ENCODE assay signal across 9 cellular contexts in genomic region chr6:44221961-44222335, GRCh38. TPM values are rescaled to one million over a fixed set of nuclear protein-coding genes. Genes with fewer than 3 reads are reported as not detected.
A peak's percentile ranks its signal among the peaks of the same experiment; 100 is the strongest.
DNase-seq lines count a peak whose midpoint lies in the region; ATAC-seq and TF ChIP-seq lines count a peak whose summit lies in the region.
"Had no signal": no experiment of that assay in that cellular context is flagged by ENCODE, and none has a peak within 500 bp of the region (broad histone marks: within the 10 kb centered on the region; RNA-seq: fewer than 3 reads in every experiment).

No MANE protein-coding gene starts in this region.

- intact Hi-C loops in activated CD4-positive, alpha-beta memory T cell treated with anti-CD3 and anti-CD28 coated beads for 36 hours (cut with micrococcal nuclease) = loop anchor here (1.0 to 5.0 kb wide), 5 partner anchors 31 to 95 kb away; partner anchors contain the start of genes MRPL14, NFKBIE, SLC35B2 and TMEM63B
- intact Hi-C loops in lower lobe of right lung (cut with DNase I) = no loop called here
- intact Hi-C loops in testis (cut with DNase I; ENCODE audit: low total_unique reads) = no loop called here

- H3K36me3 ChIP-seq in lower lobe of right lung (no peaks in the 10 kb centered on the region), testis (ENCODE audit: low read depth, missing control alignments) (no peaks in the 10 kb centered on the region)

- no peak for TF ChIP-seq CTCF in lower lobe of right lung (IDR thresholded peaks at IDR 0.05)
- no peak for TF ChIP-seq CTCF in testis (IDR thresholded peaks at IDR 0.05)

- peaks cover 4% of the 10 kb centered on the region for H3K36me3 Mint-ChIP-seq in activated CD4-positive, alpha-beta memory T cell treated with anti-CD3 and anti-CD28 coated beads for 36 hours
- no peaks in the 10 kb centered on the region for H3K36me3 Mint-ChIP-seq in activated CD4-positive, alpha-beta memory T cell treated with anti-CD3 and anti-CD28 coated beads, Interleukin-2, amount 10 ng/mL, durations not matched to agents 7 days and 5 days (ENCODE audit: low read depth)
- peaks cover 8% of the 10 kb centered on the region for H3K36me3 Mint-ChIP-seq in activated T-helper 17 cell treated with anti-CD3 and anti-CD28 coated beads, Interleukin-2, amount 50 U/mL, for 72 hours (ENCODE audit: low read depth)
- H3K36me3 Mint-ChIP-seq: IgD-negative memory B cell had no signal

- H3K27me3 Mint-ChIP-seq in activated CD4-positive, alpha-beta memory T cell treated with anti-CD3 and anti-CD28 coated beads for 36 hours = peaks cover 9% of the 10 kb centered on the region
- peaks cover 10% of the 10 kb centered on the region for H3K27me3 Mint-ChIP-seq in activated CD4-positive, alpha-beta memory T cell treated with anti-CD3 and anti-CD28 coated beads, Interleukin-2, amount 10 ng/mL, durations not matched to agents 7 days and 5 days
- no peaks in the 10 kb centered on the region for H3K27me3 Mint-ChIP-seq in activated T-helper 17 cell treated with anti-CD3 and anti-CD28 coated beads, Interleukin-2, amount 50 U/mL, for 72 hours

- H3K27ac ChIP-seq in lower lobe of right lung = peak overlapping the region; percentile 80
- H3K27ac ChIP-seq in testis = peak overlapping the region; percentile 49 to 82

- peak; percentile 22 for DNase-seq in activated CD4-positive, alpha-beta memory T cell treated with anti-CD3 and anti-CD28 coated beads for 36 hours
- DNase-seq in activated CD4-positive, alpha-beta memory T cell treated with anti-CD3 and anti-CD28 coated beads, Interleukin-2, amount 10 ng/mL, durations not matched to agents 7 days and 5 days = no peak
- DNase-seq in lower lobe of right lung (no peak), testis (no peak), NCI-H526 (lab: John Stamatoyannopoulos, UW) (no peak), NCI-H187 (lab: John Stamatoyannopoulos, UW) (no peak)

- H3K9me3 ChIP-seq in lower lobe of right lung (no peaks in the 10 kb centered on the region), testis (no peaks in the 10 kb centered on the region)

- WGBS in testis, 2 donors = 57 to 82% methylated on average over 2 of the region's 2 CpGs

- peaks cover 85% of the 10 kb centered on the region for H3K4me1 ChIP-seq in lower lobe of right lung
- peaks cover 76% of the 10 kb centered on the region for H3K4me1 ChIP-seq in testis

- H3K27me3 ChIP-seq in lower lobe of right lung (ENCODE audit: low read depth) = no peaks in the 10 kb centered on the region
- H3K27me3 ChIP-seq in testis = no peaks in the 10 kb centered on the region

- peak overlapping the region; percentile 11 for H3K4me3 ChIP-seq in lower lobe of right lung
- H3K4me3 ChIP-seq in testis = no peak overlapping the region

- TF ChIP-seq POLR2A in testis (IDR thresholded peaks at IDR 0.05) = no peak

- H3K9me3 Mint-ChIP-seq in activated CD4-positive, alpha-beta memory T cell treated with anti-CD3 and anti-CD28 coated beads for 36 hours = no peaks in the 10 kb centered on the region
- H3K9me3 Mint-ChIP-seq in activated CD4-positive, alpha-beta memory T cell treated with anti-CD3 and anti-CD28 coated beads, Interleukin-2, amount 10 ng/mL, durations not matched to agents 7 days and 5 days = no peaks in the 10 kb centered on the region
- no peaks in the 10 kb centered on the region for H3K9me3 Mint-ChIP-seq in activated T-helper 17 cell treated with anti-CD3 and anti-CD28 coated beads, Interleukin-2, amount 50 U/mL, for 72 hours
- H3K9me3 Mint-ChIP-seq: IgD-negative memory B cell had no signal

- peaks cover 34% of the 10 kb centered on the region for H3K4me1 Mint-ChIP-seq in activated CD4-positive, alpha-beta memory T cell treated with anti-CD3 and anti-CD28 coated beads for 36 hours (ENCODE audit: low read depth)
- peaks cover 46% of the 10 kb centered on the region for H3K4me1 Mint-ChIP-seq in activated CD4-positive, alpha-beta memory T cell treated with anti-CD3 and anti-CD28 coated beads, Interleukin-2, amount 10 ng/mL, durations not matched to agents 7 days and 5 days
- H3K4me1 Mint-ChIP-seq in activated T-helper 17 cell treated with anti-CD3 and anti-CD28 coated beads, Interleukin-2, amount 50 U/mL, for 72 hours = peaks cover 16% of the 10 kb centered on the region

- POLR2A ChIA-PET in activated CD4-positive, alpha-beta memory T cell treated with anti-CD3 and anti-CD28 coated beads for 36 hours (lab: Charles Lee) = interaction anchor here (0.6 to 5.1 kb wide), 3 partner anchors 25 to 42 kb away, joined by 4 to 93 read pairs (median 5); partner anchors contain the start of genes HSP90AB1 and SLC35B2
- POLR2A ChIA-PET in activated CD4-positive, alpha-beta memory T cell treated with anti-CD3 and anti-CD28 coated beads, Interleukin-2, amount 10 ng/mL, durations not matched to agents 7 days and 5 days (lab: Charles Lee) = interaction anchor here (1.6 to 6.4 kb wide), 3 partner anchors 16 to 34 kb away, joined by 6 to 88 read pairs (median 23); partner anchors contain the start of genes HSP90AB1 and SLC35B2

- CTCF ChIA-PET in activated CD4-positive, alpha-beta memory T cell treated with anti-CD3 and anti-CD28 coated beads for 36 hours (lab: Charles Lee) = interaction anchor here (0.7 to 4.0 kb wide), 15 partner anchors 10 to 116 kb away, joined by 3 to 29 read pairs (median 4); partner anchors contain the start of genes HSP90AB1 and SLC35B2
- CTCF ChIA-PET in activated CD4-positive, alpha-beta memory T cell treated with anti-CD3 and anti-CD28 coated beads, Interleukin-2, amount 10 ng/mL, durations not matched to agents 7 days and 5 days (lab: Charles Lee) = interaction anchor here (0.7 to 2.9 kb wide), 6 partner anchors 13 to 53 kb away, joined by 3 to 15 read pairs (median 4); partner anchors contain the start of gene SLC35B2

- H3K4me3 Mint-ChIP-seq in activated CD4-positive, alpha-beta memory T cell treated with anti-CD3 and anti-CD28 coated beads for 36 hours = no peak overlapping the region
- no peak overlapping the region for H3K4me3 Mint-ChIP-seq in activated CD4-positive, alpha-beta memory T cell treated with anti-CD3 and anti-CD28 coated beads, Interleukin-2, amount 10 ng/mL, durations not matched to agents 7 days and 5 days
- peak overlapping the region; percentile 1 for H3K4me3 Mint-ChIP-seq in activated T-helper 17 cell treated with anti-CD3 and anti-CD28 coated beads, Interleukin-2, amount 50 U/mL, for 72 hours

- H3K27ac Mint-ChIP-seq in activated CD4-positive, alpha-beta memory T cell treated with anti-CD3 and anti-CD28 coated beads for 36 hours = no peak overlapping the region
- no peak overlapping the region for H3K27ac Mint-ChIP-seq in activated CD4-positive, alpha-beta memory T cell treated with anti-CD3 and anti-CD28 coated beads, Interleukin-2, amount 10 ng/mL, durations not matched to agents 7 days and 5 days
- H3K27ac Mint-ChIP-seq in activated T-helper 17 cell treated with anti-CD3 and anti-CD28 coated beads, Interleukin-2, amount 50 U/mL, for 72 hours = no peak overlapping the region

- ATAC-seq in activated T-helper 17 cell treated with anti-CD3 and anti-CD28 coated beads, Interleukin-2, amount 50 U/mL, for 72 hours (replicated peaks) = no peak
- no peak for ATAC-seq in lower lobe of right lung
- ATAC-seq in HG03457 (IDR thresholded peaks at IDR 0.05; ENCODE audit: unreplicated experiment) = no peak

RNA-seq across cellular contexts. Expression of gene SLC29A1, which starts 1.4 kb away (rescaled TPM):
- total RNA-seq in activated CD4-positive, alpha-beta memory T cell treated with anti-CD3 and anti-CD28 coated beads for 36 hours = 10 to 100 TPM; 47.6 to 50.0 TPM
- 10 to 100 TPM; 24.8 to 25.4 TPM for total RNA-seq in activated CD4-positive, alpha-beta memory T cell treated with anti-CD3 and anti-CD28 coated beads, Interleukin-2, amount 10 ng/mL, durations not matched to agents 7 days and 5 days
- 10 to 100 TPM; 40.8 to 80.8 TPM for total RNA-seq in activated T-helper 17 cell treated with anti-CD3 and anti-CD28 coated beads, Interleukin-2, amount 50 U/mL, for 72 hours
- total RNA-seq in lower lobe of right lung = 36.2 TPM
- 10 to 100 TPM; 51.3 to 70.0 TPM for total RNA-seq in testis
- 41.2 TPM for polyA plus RNA-seq in testis (ENCODE audit: insufficient read depth, low read depth, low replicate concordance)

RNA-seq across cellular contexts. Expression of gene MYMX, which starts 5.2 kb away (rescaled TPM):
- total RNA-seq in activated CD4-positive, alpha-beta memory T cell treated with anti-CD3 and anti-CD28 coated beads for 36 hours = not detected
- total RNA-seq in activated CD4-positive, alpha-beta memory T cell treated with anti-CD3 and anti-CD28 coated beads, Interleukin-2, amount 10 ng/mL, durations not matched to agents 7 days and 5 days = not detected
- not detected for total RNA-seq in activated T-helper 17 cell treated with anti-CD3 and anti-CD28 coated beads, Interleukin-2, amount 50 U/mL, for 72 hours
- total RNA-seq in lower lobe of right lung = not detected
- total RNA-seq in testis = under 1 TPM in 1 of 2 donors, not detected in 1; 0.87 TPM
- 0.73 TPM for polyA plus RNA-seq in testis (ENCODE audit: insufficient read depth, low read depth, low replicate concordance)
- polyA plus RNA-seq: IgD-negative memory B cell had no signal

RNA-seq across cellular contexts. Expression of gene HSP90AB1, which starts 25.0 kb away (rescaled TPM):
- 1,000 to 10,000 TPM; 1,671 to 1,695 TPM for total RNA-seq in activated CD4-positive, alpha-beta memory T cell treated with anti-CD3 and anti-CD28 coated beads for 36 hours
- total RNA-seq in activated CD4-positive, alpha-beta memory T cell treated with anti-CD3 and anti-CD28 coated beads, Interleukin-2, amount 10 ng/mL, durations not matched to agents 7 days and 5 days = 100 to 1,000 TPM; 478 to 479 TPM
- 1,000 to 10,000 TPM; 1,019 to 1,822 TPM for total RNA-seq in activated T-helper 17 cell treated with anti-CD3 and anti-CD28 coated beads, Interleukin-2, amount 50 U/mL, for 72 hours
- total RNA-seq in lower lobe of right lung (680 TPM), testis (100 to 1,000 TPM; 480 to 610 TPM)
- 602 TPM for polyA plus RNA-seq in testis (ENCODE audit: insufficient read depth, low read depth, low replicate concordance)

RNA-seq across cellular contexts. Expression of gene SLC35B2, which starts 35.4 kb away (rescaled TPM):
- total RNA-seq in activated CD4-positive, alpha-beta memory T cell treated with anti-CD3 and anti-CD28 coated beads for 36 hours = 10 to 100 TPM; 16.5 to 16.8 TPM
- 10 to 100 TPM; 35.8 to 37.2 TPM for total RNA-seq in activated CD4-positive, alpha-beta memory T cell treated with anti-CD3 and anti-CD28 coated beads, Interleukin-2, amount 10 ng/mL, durations not matched to agents 7 days and 5 days
- total RNA-seq in activated T-helper 17 cell treated with anti-CD3 and anti-CD28 coated beads, Interleukin-2, amount 50 U/mL, for 72 hours = 10 to 100 TPM; 16.5 to 22.3 TPM
- total RNA-seq in lower lobe of right lung (23.8 TPM), testis (10 to 100 TPM; 42.4 to 49.8 TPM)
- 32.1 TPM for polyA plus RNA-seq in testis (ENCODE audit: insufficient read depth, low read depth, low replicate concordance)

RNA-seq across cellular contexts. Expression of gene NFKBIE, which starts 43.4 kb away (rescaled TPM):
- 10 to 100 TPM; 24.7 to 25.1 TPM for total RNA-seq in activated CD4-positive, alpha-beta memory T cell treated with anti-CD3 and anti-CD28 coated beads for 36 hours
- 10 to 100 TPM; 20.8 to 21.7 TPM for total RNA-seq in activated CD4-positive, alpha-beta memory T cell treated with anti-CD3 and anti-CD28 coated beads, Interleukin-2, amount 10 ng/mL, durations not matched to agents 7 days and 5 days
- total RNA-seq in activated T-helper 17 cell treated with anti-CD3 and anti-CD28 coated beads, Interleukin-2, amount 50 U/mL, for 72 hours = 10 to 100 TPM; 20.5 to 26.9 TPM
- 10.4 TPM for total RNA-seq in lower lobe of right lung
- total RNA-seq in testis = 10 to 100 TPM; 18.3 to 29.2 TPM
- polyA plus RNA-seq in testis (ENCODE audit: insufficient read depth, low read depth, low replicate concordance) = 13.1 TPM
